Comparison of ENCODE assay signal across 20 cellular contexts in the genomic region with DNA sequence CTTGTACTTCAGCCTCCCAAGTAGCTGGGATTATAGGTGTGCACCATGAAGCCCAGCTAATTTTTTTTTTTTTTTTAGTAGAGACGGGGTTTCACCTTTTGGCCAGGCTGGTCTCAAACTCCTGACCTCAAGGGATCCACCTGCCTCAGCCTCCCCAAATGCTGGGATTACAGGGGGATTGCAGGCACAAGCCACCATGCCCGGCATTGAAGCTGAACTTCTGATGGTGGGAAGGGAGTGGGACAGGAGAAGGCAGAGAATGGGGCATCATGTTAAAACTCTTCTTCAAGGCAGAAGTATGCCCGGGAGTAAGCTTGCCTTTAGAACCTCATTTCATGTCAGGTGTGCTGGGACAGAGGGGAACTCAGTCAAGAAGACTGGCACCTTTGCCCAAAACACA.
"Had no signal": no experiment of that assay in that cellular context is flagged by ENCODE, and none has a peak within 500 bp of the region (broad histone marks: within the 10 kb centered on the region; RNA-seq: fewer than 3 reads in every experiment).

No MANE protein-coding gene starts in this region.

- DNase-seq: cortex of kidney; effector memory CD8-positive, alpha-beta T cell; erythroblast; esophagus squamous epithelium; foreskin melanocyte; lower lobe of right lung; sigmoid colon; stimulated activated CD4-positive, alpha-beta T cell treated with anti-CD3 and anti-CD28 coated beads, Interleukin-2, amount 100 ng/mL, for 24 hours; stimulated activated CD4-positive, alpha-beta T cell treated with anti-CD3 and anti-CD28 coated beads, Interleukin-4, amount 100 ng/mL, for 24 hours; stimulated activated naive CD4-positive, alpha-beta T cell treated with Interleukin-2 at 50 U/mL for 16 hours; stomach; testis; transverse colon; upper lobe of right lung; uterus had no signal

- H3K27me3 Mint-ChIP-seq: effector memory CD8-positive, alpha-beta T cell had no signal

- H3K9me3 Mint-ChIP-seq: nephron; stimulated activated effector memory CD8-positive, alpha-beta T cell treated with anti-CD3 and anti-CD28 coated beads, Interleukin-12 subunit alpha, Interleukin-12 subunit beta, amount 100 ng/mL, for 72 hours had no signal

- H3K27me3 ChIP-seq: neural progenitor cell, sigmoid colon, stomach, testis, upper lobe of right lung, uterus had no signal

- H3K27ac Mint-ChIP-seq: effector memory CD8-positive, alpha-beta T cell; neural progenitor cell; stimulated activated effector memory CD8-positive, alpha-beta T cell treated with anti-CD3 and anti-CD28 coated beads, Interleukin-12 subunit alpha, Interleukin-12 subunit beta, amount 100 ng/mL, for 72 hours had no signal

- H3K4me3 ChIP-seq: esophagus squamous epithelium, lower lobe of right lung, neural progenitor cell, prostate gland, sigmoid colon, stomach, testis, transverse colon, upper lobe of right lung, uterus had no signal

- H3K4me3 Mint-ChIP-seq: effector memory CD8-positive, alpha-beta T cell; neural progenitor cell; stimulated activated effector memory CD8-positive, alpha-beta T cell treated with anti-CD3 and anti-CD28 coated beads, Interleukin-12 subunit alpha, Interleukin-12 subunit beta, amount 100 ng/mL, for 72 hours had no signal

- H3K36me3 ChIP-seq: esophagus squamous epithelium, lower lobe of right lung, neural progenitor cell, prostate gland, sigmoid colon, stomach, transverse colon, upper lobe of right lung, uterus had no signal

- H3K36me3 Mint-ChIP-seq: neural progenitor cell; stimulated activated effector memory CD8-positive, alpha-beta T cell treated with anti-CD3 and anti-CD28 coated beads, Interleukin-12 subunit alpha, Interleukin-12 subunit beta, amount 100 ng/mL, for 72 hours had no signal

- H3K79me2 ChIP-seq: parathyroid adenoma had no signal

- H3K27ac ChIP-seq: esophagus squamous epithelium, lower lobe of right lung, neural progenitor cell, parathyroid adenoma, prostate gland, stomach, testis, transverse colon, upper lobe of right lung, uterus had no signal

- H3K4me1 Mint-ChIP-seq: stimulated activated effector memory CD8-positive, alpha-beta T cell treated with anti-CD3 and anti-CD28 coated beads, Interleukin-12 subunit alpha, Interleukin-12 subunit beta, amount 100 ng/mL, for 72 hours had no signal

- H3K9me3 ChIP-seq: esophagus squamous epithelium, lower lobe of right lung, prostate gland, sigmoid colon, stomach, testis, transverse colon, upper lobe of right lung, uterus had no signal

- H2AFZ ChIP-seq: parathyroid adenoma had no signal

- H3K4me1 ChIP-seq: esophagus squamous epithelium, lower lobe of right lung, neural progenitor cell, parathyroid adenoma, prostate gland, upper lobe of right lung, uterus had no signal

- H3K9ac ChIP-seq: neural progenitor cell, parathyroid adenoma had no signal

- H3K4me2 ChIP-seq: neural progenitor cell had no signal

- ATAC-seq: effector memory CD8-positive, alpha-beta T cell; lower lobe of right lung; stimulated activated effector memory CD8-positive, alpha-beta T cell treated with anti-CD3 and anti-CD28 coated beads, Interleukin-12 subunit alpha, Interleukin-12 subunit beta, amount 100 ng/mL, for 72 hours had no signal
